In the genomic region with DNA sequence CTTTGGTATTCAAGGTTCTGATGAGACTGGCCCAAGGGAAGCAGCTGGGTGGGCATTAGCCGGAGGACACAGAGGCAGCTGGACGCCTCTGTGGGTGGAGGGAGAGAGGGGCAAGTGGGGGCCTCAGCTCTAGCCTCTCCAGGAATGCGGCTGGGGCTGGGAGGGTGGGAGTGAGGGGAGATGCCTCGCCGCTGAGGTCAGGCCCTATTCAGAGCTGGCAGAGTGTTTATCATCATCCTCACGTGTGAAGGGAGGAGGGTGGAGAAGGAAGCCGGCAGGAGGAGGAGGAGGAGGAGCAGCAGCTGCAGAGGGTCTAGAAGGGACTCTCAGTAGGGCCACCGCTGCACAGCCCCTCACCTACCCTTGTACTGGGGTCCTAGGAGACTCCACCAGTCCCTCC, we compare ENCODE assay signal across 18 cellular contexts. TPM values are rescaled to one million over a fixed set of nuclear protein-coding genes. Genes with fewer than 3 reads are reported as not detected.
DNase-seq lines count a peak whose midpoint lies in the region; ATAC-seq and TF ChIP-seq lines count a peak whose summit lies in the region.
"Had no signal": no experiment of that assay in that cellular context is flagged by ENCODE, and none has a peak within 500 bp of the region (broad histone marks: within the 10 kb centered on the region; RNA-seq: fewer than 3 reads in every experiment).

No MANE protein-coding gene starts in this region.

- peak overlapping the region; percentile 38 for H3K4me2 ChIP-seq in smooth muscle cell

- H3K36me3 ChIP-seq in NT2/D1 (ENCODE audit: insufficient read depth, insufficient read length, low read length) (peaks cover 12% of the 10 kb centered on the region), smooth muscle cell (ENCODE audit: low read depth) (no peaks in the 10 kb centered on the region)

- peaks cover 57% of the 10 kb centered on the region for H3K79me2 ChIP-seq in smooth muscle cell (ENCODE audit: low read depth)

- intact Hi-C loops in Right ventricle myocardium superior (cut with DNase I), result no loop called here

- no peaks in the 10 kb centered on the region for H3K9me3 ChIP-seq in NT2/D1 (ENCODE audit: insufficient read depth, low read length)
- H3K9me3 ChIP-seq in smooth muscle cell (replicated peaks; ENCODE audit: low read depth), result no peaks in the 10 kb centered on the region

- DNase-seq in NT2/D1 (ENCODE audit: low read depth, low spot score) (peak; percentile 52), Right ventricle myocardium superior (peak; percentile 31), mesenteric fat pad (ENCODE audit: low spot score) (peak; percentile 45), smooth muscle cell (lab: John Stamatoyannopoulos, UW; ENCODE audit: unreplicated experiment) (no peak), NCI-H510A treated with DMSO at 0.1 percent for 48 hours (lab: John Stamatoyannopoulos, UW) (no peak), activated gamma-delta T cell (lab: John Stamatoyannopoulos, UW) (no peak), NCI-H446 (lab: John Stamatoyannopoulos, UW) (no peak)
- DNase-seq: activated CD4-positive, alpha-beta T cell treated with anti-CD3 and anti-CD28 coated beads for 1 hour; amygdala; effector CD4-positive, alpha-beta T cell; Karpas-422; NCI-H1092 treated with DMSO at 0.1 percent for 48 hours; NCI-H82; stimulated activated CD4-positive, alpha-beta T cell treated with anti-CD3 and anti-CD28 coated beads, Interleukin-4, amount 100 ng/mL, for 4 hours; T-helper 9 cell had no signal

- H3K27ac ChIP-seq in smooth muscle cell (ENCODE audit: low read depth), result peak overlapping the region; percentile 54
- H3K27ac ChIP-seq: SK-N-MC had no signal

- no peak for TF ChIP-seq CTCF in smooth muscle cell (IDR thresholded peaks at IDR 0.05; ENCODE audit: borderline replicate concordance, insufficient read depth, poor library complexity, severe bottlenecking)

- 36% methylated on average over 3 of the region's 8 CpGs for WGBS in smooth muscle cell (ENCODE audit: low lambda C conversion rate)

- H3K4me1 ChIP-seq in NT2/D1 (ENCODE audit: insufficient read depth, insufficient read length) (peaks cover 18% of the 10 kb centered on the region), smooth muscle cell (ENCODE audit: low read depth) (peaks cover 9% of the 10 kb centered on the region)

- H4K20me1 ChIP-seq in smooth muscle cell (ENCODE audit: low read depth), result peaks cover 81% of the 10 kb centered on the region

- no peak overlapping the region for H2AFZ ChIP-seq in smooth muscle cell (ENCODE audit: low read depth)

- H3K4me3 ChIP-seq in NT2/D1 (ENCODE audit: insufficient read length, low read depth), result no peak overlapping the region
- H3K4me3 ChIP-seq in smooth muscle cell, result no peak overlapping the region
- H3K4me3 ChIP-seq: SK-N-MC, skin epidermis had no signal

- H3K9ac ChIP-seq in NT2/D1 (ENCODE audit: insufficient read length, low read depth) (no peak overlapping the region), smooth muscle cell (ENCODE audit: low read depth) (peak overlapping the region; percentile 10)

- H3K27me3 ChIP-seq in NT2/D1 (ENCODE audit: insufficient read depth, insufficient read length), result no peaks in the 10 kb centered on the region
- H3K27me3 ChIP-seq in smooth muscle cell (ENCODE audit: low read depth), result no peaks in the 10 kb centered on the region

- H3F3A ChIP-seq in smooth muscle cell (ENCODE audit: low read depth), result peaks cover 6% of the 10 kb centered on the region

- ATAC-seq in Right ventricle myocardium superior (ENCODE audit: poor library complexity) (peak; percentile 38), GM18867 (IDR thresholded peaks at IDR 0.05; ENCODE audit: unreplicated experiment) (no peak)

RNA-seq across cellular contexts. Expression of gene TNS1, which starts 43.1 kb away (rescaled TPM):
- 722 TPM for total RNA-seq in Right ventricle myocardium superior
- total RNA-seq in mesenteric fat pad, result 449 TPM
- total RNA-seq in smooth muscle cell, result 61.5 and 67.7 TPM in 2 replicates
- 45.0 and 52.3 TPM in 2 replicates for polyA plus RNA-seq in smooth muscle cell

Comparison
In these comparisons a context has a peak if more than half of its experiments do, and no peak if none do; other contexts are left out.
1. DNase-seq: peak in NT2/D1 (single experiment), Right ventricle myocardium superior (single experiment) and mesenteric fat pad (single experiment); none in smooth muscle cell (single experiment), NCI-H510A treated with DMSO at 0.1 percent for 48 hours (single experiment), activated gamma-delta T cell (single experiment) and NCI-H446 (0 of 2).